Comparison of ENCODE assay signal across 8 cellular contexts in genomic region chr17:58447039-58447975, GRCh38. TPM values are rescaled to one million over a fixed set of nuclear protein-coding genes. Genes with fewer than 3 reads are reported as not detected.
DNase-seq lines count a peak whose midpoint lies in the region; ATAC-seq and TF ChIP-seq lines count a peak whose summit lies in the region.

No MANE protein-coding gene starts in this region.

- peak; percentile 100 for TF ChIP-seq RAD21 in HCT116 (IDR thresholded peaks at IDR 0.05; ENCODE audit: low read depth)

- TF ChIP-seq POLR2A in HCT116 (IDR thresholded peaks at IDR 0.05; ENCODE audit: borderline replicate concordance, extremely low read depth, insufficient read depth, insufficient read length) = no peak

- no peaks in the 10 kb centered on the region for H3K4me1 ChIP-seq in CD4-positive, CD25-positive, alpha-beta regulatory T cell (ENCODE audit: control insufficient read depth, insufficient read depth, low read length, poor library complexity, severe bottlenecking)
- H3K4me1 ChIP-seq in HCT116 (ENCODE audit: control insufficient read depth in 1 of 2, insufficient read depth in 2 of 2, low read length in 2 of 2) (no peaks in the 10 kb centered on the region), lung (ENCODE audit: control insufficient read depth in 2 of 2, insufficient read depth in 2 of 2, low read length in 2 of 2) (no peaks in the 10 kb centered on the region)

- H3K4me1 Mint-ChIP-seq in CD4-positive, CD25-positive, alpha-beta regulatory T cell = peaks cover 7 to 16% (median 13%) of the 10 kb centered on the region in 4 donors

- TF ChIP-seq CTCF in HCT116 (IDR thresholded peaks at IDR 0.05 in 2 of 3, conservative IDR thresholded peaks at IDR 0.05 in 1 of 3; ENCODE audit: borderline replicate concordance in 1 of 3, insufficient read depth in 1 of 3, low read depth in 2 of 3, low read length in 2 of 3) (peak; percentile 98 to 99 (median 99)), choroid plexus epithelial cell (conservative IDR thresholded peaks at IDR 0.05; ENCODE audit: low read depth, low read length) (peak; percentile 94), lung (IDR thresholded peaks at IDR 0.05; ENCODE audit: control extremely low read depth, extremely low read depth) (peak; percentile 74)

- H3K27ac ChIP-seq in CD4-positive, CD25-positive, alpha-beta regulatory T cell (ENCODE audit: insufficient read depth, low read length, poor library complexity, severe bottlenecking) = no peak overlapping the region
- no peak overlapping the region for H3K27ac ChIP-seq in HCT116 (ENCODE audit: low read depth, low read length)
- H3K27ac ChIP-seq in lung (ENCODE audit: low read depth in 1 of 2, low read length in 1 of 2) = no peak overlapping the region

- DNase-seq in CD4-positive, CD25-positive, alpha-beta regulatory T cell = peak; percentile 33 to 80 (median 38)
- DNase-seq in HCT116 (ENCODE audit: low read depth, low spot score) = peak; percentile 95
- peak; percentile 49 for DNase-seq in NCI-H510A (lab: John Stamatoyannopoulos, UW)
- DNase-seq in activated CD4-positive, alpha-beta T cell treated with anti-CD3 and anti-CD28 coated beads for 24 hours (ENCODE audit: low read depth in 2 of 2) = peak; percentile 50 to 58
- DNase-seq in choroid plexus epithelial cell (ENCODE audit: low read depth) = peak; percentile 94
- peak; percentile 74 for DNase-seq in lung (ENCODE audit: low spot score)
- peak; percentile 8 to 24 for DNase-seq in stimulated activated CD8-positive, alpha-beta memory T cell treated with anti-CD3 and anti-CD28 coated beads, Interleukin-2, amount 100 ng/mL, for 1 hour (ENCODE audit: low read depth in 2 of 2)

- no peak overlapping the region for H3K4me3 ChIP-seq in CD4-positive, CD25-positive, alpha-beta regulatory T cell (ENCODE audit: low read depth, low read length)
- no peak overlapping the region for H3K4me3 ChIP-seq in HCT116 (replicated peaks in 1 of 2; ENCODE audit: low read depth in 1 of 2, low read length in 2 of 2)
- no peak overlapping the region for H3K4me3 ChIP-seq in choroid plexus epithelial cell (ENCODE audit: low read depth, low read length)
- H3K4me3 ChIP-seq in lung = no peak overlapping the region

- POLR2A ChIA-PET in HCT116 (lab: Charles Lee) = interaction anchor here (1.6 kb wide), 1 partner anchor 31 kb away, joined by 3 read pairs; the partner anchor contains the start of gene RNF43

- no peaks in the 10 kb centered on the region for H3K9me2 ChIP-seq in HCT116 (ENCODE audit: insufficient read depth)

- WGBS in lung, 2 donors = 78 to 86% methylated on average over 9 of the region's 9 CpGs

- intact Hi-C loops in HCT116 (cut with micrococcal nuclease) = loop anchor here (1.0 to 2.0 kb wide), 6 partner anchors 130 to 325 kb away; no protein-coding TSS in a partner anchor

- no peaks in the 10 kb centered on the region for H3K9me3 Mint-ChIP-seq in CD4-positive, CD25-positive, alpha-beta regulatory T cell

- no peak overlapping the region for H3K4me2 ChIP-seq in HCT116 (ENCODE audit: low read length)

- peaks cover 34% of the 10 kb centered on the region for H3K36me3 Mint-ChIP-seq in CD4-positive, CD25-positive, alpha-beta regulatory T cell

- no peaks in the 10 kb centered on the region for H3K79me2 ChIP-seq in HCT116 (ENCODE audit: insufficient read depth, low read length)

- H3K4me3 Mint-ChIP-seq in CD4-positive, CD25-positive, alpha-beta regulatory T cell = no peak overlapping the region

- H4K20me1 ChIP-seq in HCT116 (ENCODE audit: insufficient read depth) = no peaks in the 10 kb centered on the region

- peaks cover 4% of the 10 kb centered on the region for H3K36me3 ChIP-seq in CD4-positive, CD25-positive, alpha-beta regulatory T cell (ENCODE audit: control insufficient read depth, insufficient read depth, low read length)
- H3K36me3 ChIP-seq in HCT116 (ENCODE audit: control insufficient read depth in 1 of 2, insufficient read depth in 2 of 2, low read length in 2 of 2) = no peaks in the 10 kb centered on the region
- H3K36me3 ChIP-seq in lung (ENCODE audit: control insufficient read depth in 2 of 2, insufficient read depth in 2 of 2, low read length in 2 of 2) = no peaks in the 10 kb centered on the region

- BruUV-seq in HCT116 (replicated peaks; lab: Mats Ljungman, UMichigan) = no TSS peak

- RAD21 ChIA-PET in HCT116 (lab: Charles Lee; ENCODE audit: low non-redundant PET in 1 of 2, low total read pairs in 2 of 2, uncharacterized antibody in 2 of 2, unreplicated experiment in 2 of 2) = interaction anchor here (0.7 to 5.4 kb wide), 5 partner anchors 97 to 247 kb away, joined by 3 to 29 read pairs (median 3); no protein-coding TSS in a partner anchor

- no peaks in the 10 kb centered on the region for H3K9me3 ChIP-seq in CD4-positive, CD25-positive, alpha-beta regulatory T cell (ENCODE audit: control insufficient read depth in 2 of 2, low read length in 2 of 2)
- H3K9me3 ChIP-seq in HCT116 (ENCODE audit: control insufficient read depth in 1 of 2, insufficient read depth in 1 of 2, low read depth in 1 of 2, low read length in 2 of 2) (no peaks in the 10 kb centered on the region), lung (ENCODE audit: control insufficient read depth in 2 of 2, insufficient read depth in 1 of 2, low read length in 1 of 2) (no peaks in the 10 kb centered on the region)

- H3K27ac Mint-ChIP-seq in CD4-positive, CD25-positive, alpha-beta regulatory T cell = no peak overlapping the region

- H2AFZ ChIP-seq in HCT116 (ENCODE audit: low read depth, low read length, poor library complexity, severe bottlenecking) = peak overlapping the region; percentile 10

- H3K27me3 ChIP-seq in CD4-positive, CD25-positive, alpha-beta regulatory T cell (ENCODE audit: control insufficient read depth, insufficient read depth, low read length) = no peaks in the 10 kb centered on the region
- H3K27me3 ChIP-seq in HCT116 (ENCODE audit: insufficient read depth, low read length) (no peaks in the 10 kb centered on the region), lung (ENCODE audit: control insufficient read depth, insufficient read depth) (no peaks in the 10 kb centered on the region)

- no peaks in the 10 kb centered on the region for H3K27me3 Mint-ChIP-seq in CD4-positive, CD25-positive, alpha-beta regulatory T cell

- CTCF ChIA-PET in HCT116 (lab: Charles Lee) = interaction anchor here (0.6 to 7.2 kb wide), 10 partner anchors 53 to 247 kb away, joined by 3 to 124 read pairs (median 4); partner anchors contain the start of gene SUPT4H1

- H3K9ac ChIP-seq in HCT116 (ENCODE audit: low read length) = no peak overlapping the region

- ATAC-seq in CD4-positive, CD25-positive, alpha-beta regulatory T cell (ENCODE audit: low read depth in 2 of 2) = peak in 1 of 2 donors; percentile 64
- peak; percentile 99 for ATAC-seq in HCT116
- peak; percentile 66 for ATAC-seq in lung (ENCODE audit: insufficient read depth, low FRiP score)
- ATAC-seq in HG02970 (IDR thresholded peaks at IDR 0.05; ENCODE audit: low FRiP score, unreplicated experiment) = no peak

TF ChIP-seq in HCT116, 20 proteins besides CTCF, POLR2A, EP300 and RAD21:
- no peak for TF ChIP-seq EZH2 (IDR thresholded peaks at IDR 0.05)

RNA-seq across cellular contexts. Expression of gene RNF43, which starts 30.0 kb away (rescaled TPM):
- total RNA-seq in CD4-positive, CD25-positive, alpha-beta regulatory T cell = 3.3 TPM
- polyA plus RNA-seq in CD4-positive, CD25-positive, alpha-beta regulatory T cell = under 1 TPM in 3 of 4 donors, not detected in 1; 0.23 to 0.90 (median 0.65) TPM
- total RNA-seq in HCT116 (2021; ENCODE audit: unreplicated experiment) (42.2 TPM), lung (10 to 100 TPM; 10.5 to 32.9 TPM)
- polyA plus RNA-seq in HCT116 (2012) = 21.7 and 27.6 TPM in 2 replicates
- polyA plus RNA-seq in lung = 1 to 10 TPM; 3.7 to 5.1 TPM

RNA-seq across cellular contexts. Expression of gene HSF5, which starts 40.9 kb away (rescaled TPM):
- total RNA-seq in CD4-positive, CD25-positive, alpha-beta regulatory T cell = 3.0 TPM
- 1 to 10 TPM in 3 of 4 donors, under 1 TPM in 1; 0.83 to 2.1 (median 1.4) TPM for polyA plus RNA-seq in CD4-positive, CD25-positive, alpha-beta regulatory T cell
- total RNA-seq in HCT116 (2021; ENCODE audit: unreplicated experiment) (not detected), lung (under 1 TPM; 0.12 to 0.17 TPM)
- polyA plus RNA-seq in HCT116 (2012) = not detected in 2 replicates
- polyA plus RNA-seq in lung = under 1 TPM; 0.02 to 0.03 TPM

Comparison
In these comparisons a context has a peak if more than half of its experiments do, and no peak if none do; other contexts are left out.
1. DNase-seq: peak in every context shown above with its lines; median percentile 95 in HCT116; 94 in choroid plexus epithelial cell; 74 in lung; 54 in activated CD4-positive, alpha-beta T cell treated with anti-CD3 and anti-CD28 coated beads for 24 hours; 49 in NCI-H510A; 38 in CD4-positive, CD25-positive, alpha-beta regulatory T cell; 16 in stimulated activated CD8-positive, alpha-beta memory T cell treated with anti-CD3 and anti-CD28 coated beads, Interleukin-2, amount 100 ng/mL, for 1 hour.